In genomic region chr7:124250297-124251034, GRCh38 we compare ENCODE assay signal across 19 cellular contexts.
"Had no signal": no experiment of that assay in that cellular context is flagged by ENCODE, and none has a peak within 500 bp of the region (broad histone marks: within the 10 kb centered on the region; RNA-seq: fewer than 3 reads in every experiment).

No MANE protein-coding gene starts in this region.

- H3K4me3 ChIP-seq: cardiac muscle cell, sigmoid colon, testis, uterus had no signal

- ATAC-seq: activated naive CD4-positive, alpha-beta T cell treated with anti-CD3 and anti-CD28 coated beads, Interleukin-2, amount 50 U/mL, for 72 hours; activated T-helper 17 cell treated with anti-CD3 and anti-CD28 coated beads, Interleukin-2, amount 50 U/mL, for 72 hours; left lobe of liver; naive thymus-derived CD4-positive, alpha-beta T cell; stimulated activated naive B cell treated with anti-CD40 and anti-IgM and Interleukin-4, amounts not matched to agents 10 μg/mL and 1 μg/mL and 100 μg/mL, for 72 hours had no signal

- DNase-seq: activated CD4-positive, alpha-beta T cell treated with anti-CD3 and anti-CD28 coated beads for 1 hour; activated CD4-positive, alpha-beta T cell treated with anti-CD3 and anti-CD28 coated beads, Interleukin-2, amount 50 U/mL, for 1 hour; activated T-cell treated with anti-CD3 and anti-CD28 coated beads, Interleukin-2, amount 50 U/mL, for 1 hour; naive thymus-derived CD4-positive, alpha-beta T cell; occipital lobe; posterior cingulate gyrus; sigmoid colon; stimulated activated CD4-positive, alpha-beta T cell treated with anti-CD3 and anti-CD28 coated beads, Interleukin-2, amount 100 ng/mL, for 48 hours; stimulated activated CD8-positive, alpha-beta memory T cell treated with anti-CD3 and anti-CD28 coated beads, Interleukin-4, amount 100 ng/mL, for 48 hours; stimulated activated naive B cell treated with anti-CD40 and anti-IgM and Interleukin-4, amounts not matched to agents 10 μg/mL and 1 μg/mL and 100 μg/mL, for 72 hours; testis; trophoblast cell; uterus had no signal

- H3K27me3 ChIP-seq: cardiac muscle cell, sigmoid colon, testis, uterus had no signal

- H3K4me1 Mint-ChIP-seq: activated T-helper 17 cell treated with anti-CD3 and anti-CD28 coated beads, Interleukin-2, amount 50 U/mL, for 72 hours; naive thymus-derived CD4-positive, alpha-beta T cell; stimulated activated naive B cell treated with anti-CD40 and anti-IgM and Interleukin-4, amounts not matched to agents 10 μg/mL and 1 μg/mL and 100 μg/mL, for 72 hours had no signal

- H3K36me3 ChIP-seq: cardiac muscle cell, sigmoid colon, uterus had no signal

- H3K27me3 Mint-ChIP-seq: activated T-helper 17 cell treated with anti-CD3 and anti-CD28 coated beads, Interleukin-2, amount 50 U/mL, for 72 hours; naive thymus-derived CD4-positive, alpha-beta T cell; stimulated activated naive B cell treated with anti-CD40 and anti-IgM and Interleukin-4, amounts not matched to agents 10 μg/mL and 1 μg/mL and 100 μg/mL, for 72 hours had no signal

- H3K36me3 Mint-ChIP-seq: activated naive CD4-positive, alpha-beta T cell treated with anti-CD3 and anti-CD28 coated beads, Interleukin-2, amount 50 U/mL, for 72 hours; naive thymus-derived CD4-positive, alpha-beta T cell; stimulated activated naive B cell treated with anti-CD40 and anti-IgM and Interleukin-4, amounts not matched to agents 10 μg/mL and 1 μg/mL and 100 μg/mL, for 72 hours had no signal

- H3K27ac Mint-ChIP-seq: activated naive CD4-positive, alpha-beta T cell treated with anti-CD3 and anti-CD28 coated beads, Interleukin-2, amount 50 U/mL, for 72 hours; activated T-helper 17 cell treated with anti-CD3 and anti-CD28 coated beads, Interleukin-2, amount 50 U/mL, for 72 hours; naive thymus-derived CD4-positive, alpha-beta T cell; stimulated activated naive B cell treated with anti-CD40 and anti-IgM and Interleukin-4, amounts not matched to agents 10 μg/mL and 1 μg/mL and 100 μg/mL, for 72 hours; T-helper 2 cell treated with Interferon-gamma antibody and Interleukin-4, amounts not matched to agents 5 μg/mL and 100 μg/mL, for 36 hours had no signal

- H3K4me1 ChIP-seq: sigmoid colon, testis, uterus had no signal

- H3K9me3 ChIP-seq: sigmoid colon, testis, uterus had no signal

- H3K4me3 Mint-ChIP-seq: activated T-helper 17 cell treated with anti-CD3 and anti-CD28 coated beads, Interleukin-2, amount 50 U/mL, for 72 hours; naive thymus-derived CD4-positive, alpha-beta T cell; neural crest cell; stimulated activated naive B cell treated with anti-CD40 and anti-IgM and Interleukin-4, amounts not matched to agents 10 μg/mL and 1 μg/mL and 100 μg/mL, for 72 hours; T-helper 2 cell treated with Interferon-gamma antibody and Interleukin-4, amounts not matched to agents 5 μg/mL and 100 μg/mL, for 36 hours had no signal
